Comparison of ENCODE assay signal across 12 cellular contexts in the genomic region with DNA sequence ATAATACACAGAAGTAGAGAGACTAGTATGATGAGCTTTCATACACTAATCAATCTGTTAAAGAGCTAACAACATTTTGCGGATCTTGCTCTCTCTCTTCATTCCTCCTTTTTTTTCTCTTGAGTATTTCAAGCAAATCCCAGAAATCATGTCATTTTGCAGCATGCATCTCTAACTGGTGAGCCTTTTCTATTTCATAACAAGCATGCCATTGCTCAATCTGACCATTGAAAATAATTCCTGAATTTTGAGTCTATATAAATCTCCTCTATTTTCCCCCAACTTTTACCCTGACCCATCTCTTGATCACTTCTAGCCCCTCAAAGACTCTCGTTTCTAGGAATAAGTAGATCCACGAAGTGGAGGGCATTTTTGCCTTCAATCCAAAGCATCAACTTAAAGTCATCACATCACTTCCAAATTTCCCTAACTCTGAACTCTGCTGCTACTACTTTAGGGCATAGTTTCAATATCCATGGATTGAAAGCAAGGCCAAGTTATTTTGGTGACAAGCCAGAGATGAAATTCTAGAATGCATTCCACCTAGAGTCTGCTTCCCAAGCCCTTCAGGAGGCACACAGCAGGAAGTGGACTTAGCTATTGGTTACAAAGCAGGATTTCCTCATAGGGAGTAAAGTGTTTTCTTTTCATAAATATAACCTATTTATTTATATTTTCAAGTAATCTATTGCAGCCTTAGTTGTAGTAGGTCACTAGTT.
DNase-seq lines count a peak whose midpoint lies in the region; ATAC-seq and TF ChIP-seq lines count a peak whose summit lies in the region.
"Had no signal": no experiment of that assay in that cellular context is flagged by ENCODE, and none has a peak within 500 bp of the region (broad histone marks: within the 10 kb centered on the region; RNA-seq: fewer than 3 reads in every experiment).

No MANE protein-coding gene starts in this region.

- peaks cover 2% of the 10 kb centered on the region for H3K9me3 Mint-ChIP-seq in activated CD4-positive, alpha-beta T cell treated with anti-CD3 and anti-CD28 coated beads for 36 hours (ENCODE audit: low read depth)

- H3K36me3 ChIP-seq in BJ (ENCODE audit: control insufficient read depth, insufficient read depth, low read length), result no peaks in the 10 kb centered on the region

- no peak for TF ChIP-seq CTCF in BJ (IDR thresholded peaks at IDR 0.05; ENCODE audit: insufficient read depth, low read depth, low read length)

- DNase-seq in BJ (ENCODE audit: low read depth) (peak; percentile 53), SHP77 treated with DMSO at 0.1 percent for 48 hours (lab: John Stamatoyannopoulos, UW) (peak; percentile 20), glomerular visceral epithelial cell (ENCODE audit: extremely low spot score) (peak; percentile 70), sciatic nerve (ENCODE audit: low spot score) (no peak), NCI-H1436 (lab: John Stamatoyannopoulos, UW) (no peak)
- no peak for DNase-seq in activated CD4-positive, alpha-beta T cell treated with anti-CD3 and anti-CD28 coated beads, Interleukin-2, amount 50 U/mL, for 4 hours
- DNase-seq in activated CD4-positive, alpha-beta T cell treated with anti-CD3 and anti-CD28 coated beads for 36 hours, result no peak
- no peak for DNase-seq in stimulated activated naive CD4-positive, alpha-beta T cell (lab: John Stamatoyannopoulos, UW)
- DNase-seq: GDM1, NCI-H2227 treated with DMSO at 0.1 percent for 48 hours, T-helper 9 cell had no signal

- no peaks in the 10 kb centered on the region for H3K36me3 Mint-ChIP-seq in activated CD4-positive, alpha-beta T cell treated with anti-CD3 and anti-CD28 coated beads for 36 hours (ENCODE audit: low read depth)
- H3K36me3 Mint-ChIP-seq: activated naive CD8-positive, alpha-beta T cell had no signal

- peaks cover 1% of the 10 kb centered on the region for H3K27me3 Mint-ChIP-seq in activated CD4-positive, alpha-beta T cell treated with anti-CD3 and anti-CD28 coated beads for 36 hours
- H3K27me3 Mint-ChIP-seq: activated naive CD8-positive, alpha-beta T cell had no signal

- no peak overlapping the region for H3K4me3 ChIP-seq in BJ (ENCODE audit: low read depth, low read length)

- peaks cover 5% of the 10 kb centered on the region for H3K4me1 Mint-ChIP-seq in activated CD4-positive, alpha-beta T cell treated with anti-CD3 and anti-CD28 coated beads for 36 hours

- POLR2A ChIA-PET in BJ (lab: Charles Lee), result interaction anchor here (1.1 kb wide), 1 partner anchor 332 kb away, joined by 5 read pairs; a partner anchor contains a TSS
- POLR2A ChIA-PET in activated CD4-positive, alpha-beta T cell treated with anti-CD3 and anti-CD28 coated beads for 36 hours (lab: Charles Lee), result no interaction called here

- no peak overlapping the region for H3K27ac Mint-ChIP-seq in activated CD4-positive, alpha-beta T cell treated with anti-CD3 and anti-CD28 coated beads for 36 hours
- H3K27ac Mint-ChIP-seq: activated naive CD8-positive, alpha-beta T cell had no signal

- H3K27me3 ChIP-seq in BJ (ENCODE audit: control insufficient read depth, insufficient read depth, low read length), result no peaks in the 10 kb centered on the region

- intact Hi-C loops in sciatic nerve (cut with DNase I), result no loop called here
- intact Hi-C loops in activated CD4-positive, alpha-beta T cell treated with anti-CD3 and anti-CD28 coated beads for 36 hours (cut with DNase I, micrococcal nuclease), result no loop called here

- CTCF ChIA-PET in BJ (lab: Yijun Ruan, JAX), result interaction anchor here (1.0 to 1.7 kb wide), 4 partner anchors 11 to 96 kb away, joined by 3 to 6 read pairs (median 3); no protein-coding TSS in a partner anchor
- CTCF ChIA-PET in activated CD4-positive, alpha-beta T cell treated with anti-CD3 and anti-CD28 coated beads for 36 hours (lab: Charles Lee), result interaction anchor here (0.6 to 2.2 kb wide), 5 partner anchors 16 to 372 kb away, joined by 3 to 11 read pairs (median 3); no protein-coding TSS in a partner anchor

- peak; percentile 78 for ATAC-seq in sciatic nerve
- ATAC-seq in activated CD4-positive, alpha-beta T cell treated with anti-CD3 and anti-CD28 coated beads for 36 hours, result no peak

- H3K4me3 Mint-ChIP-seq in activated CD4-positive, alpha-beta T cell treated with anti-CD3 and anti-CD28 coated beads for 36 hours, result no peak overlapping the region
- H3K4me3 Mint-ChIP-seq: activated naive CD8-positive, alpha-beta T cell had no signal

Comparison
In these comparisons a context has a peak if more than half of its experiments do, and no peak if none do; other contexts are left out.
1. DNase-seq: peak in BJ (single experiment), SHP77 treated with DMSO at 0.1 percent for 48 hours (single experiment) and glomerular visceral epithelial cell (single experiment); none in sciatic nerve (single experiment), activated CD4-positive, alpha-beta T cell treated with anti-CD3 and anti-CD28 coated beads, Interleukin-2, amount 50 U/mL, for 4 hours (0 of 2), activated CD4-positive, alpha-beta T cell treated with anti-CD3 and anti-CD28 coated beads for 36 hours (single experiment), stimulated activated naive CD4-positive, alpha-beta T cell (0 of 6) and NCI-H1436 (single experiment).